ENCODE assay signal across 28 cellular contexts in genomic region chr10:11358923-11359560, GRCh38.
"Had no signal": no experiment of that assay in that cellular context is flagged by ENCODE, and none has a peak within 500 bp of the region (broad histone marks: within the 10 kb centered on the region; RNA-seq: fewer than 3 reads in every experiment).

No MANE protein-coding gene starts in this region.

- H3K36me3 Mint-ChIP-seq: immature natural killer cell, mesothelial cell of epicardium had no signal

- DNase-seq: colonic mucosa; cortex of kidney; effector CD8-positive, alpha-beta T cell; effector memory CD8-positive, alpha-beta T cell; endodermal cell; erythroblast; esophagus squamous epithelium; foreskin fibroblast; foreskin melanocyte; gastrocnemius medialis; glutamatergic neuron; head of caudate nucleus; hypothalamus; immature natural killer cell; islet precursor cell; kidney; kidney glomerular epithelial cell; left colon; left ventricle myocardium inferior; lower lobe of right lung; mesenchymal stem cell; mucosa of descending colon had no signal

- H3K9me3 ChIP-seq: colonic mucosa, esophagus squamous epithelium, gastrocnemius medialis, lower lobe of right lung, mucosa of descending colon had no signal

- H3K27ac Mint-ChIP-seq: dendritic cell treated with granulocyte-macrophage colony-stimulating factor and Interleukin-4, amounts not matched to agents 40 ng/mL and 50 ng/mL, for 4 days; endodermal cell; immature natural killer cell; mesothelial cell of epicardium had no signal

- H3K27me3 ChIP-seq: colonic mucosa, esophagus squamous epithelium, gastrocnemius medialis, hepatocyte had no signal

- H3K4me3 ChIP-seq: colonic mucosa, esophagus squamous epithelium, gastrocnemius medialis, hepatocyte, left ventricle myocardium inferior, lower lobe of right lung, mucosa of descending colon had no signal

- H3K4me3 Mint-ChIP-seq: dendritic cell treated with granulocyte-macrophage colony-stimulating factor and Interleukin-4, amounts not matched to agents 40 ng/mL and 50 ng/mL, for 4 days; effector memory CD8-positive, alpha-beta T cell; endodermal cell; immature natural killer cell; mesothelial cell of epicardium had no signal

- H3K36me3 ChIP-seq: colonic mucosa, esophagus squamous epithelium, gastrocnemius medialis, left ventricle myocardium inferior, lower lobe of right lung had no signal

- H3K27ac ChIP-seq: colonic mucosa, epithelial cell of prostate, esophagus squamous epithelium, gastrocnemius medialis, hepatocyte, left ventricle myocardium inferior, lower lobe of right lung had no signal

- H3K4me1 ChIP-seq: colonic mucosa, esophagus squamous epithelium, gastrocnemius medialis, left ventricle myocardium inferior, lower lobe of right lung had no signal

- H3K9me3 Mint-ChIP-seq: effector memory CD8-positive, alpha-beta T cell; immature natural killer cell had no signal

- ATAC-seq: effector memory CD8-positive, alpha-beta T cell; esophagus mucosa; left colon; left lobe of liver; lower lobe of right lung; mucosa of descending colon had no signal

- H3K4me1 Mint-ChIP-seq: endodermal cell, immature natural killer cell, mesothelial cell of epicardium had no signal

- H3K4me2 ChIP-seq: hepatocyte had no signal

- H2AFZ ChIP-seq: hepatocyte had no signal
